In genomic region chr15:85414495-85414894, GRCh38 we compare ENCODE assay signal across 8 cellular contexts. TPM values are rescaled to one million over a fixed set of nuclear protein-coding genes. Genes with fewer than 3 reads are reported as not detected.
DNase-seq lines count a peak whose midpoint lies in the region; ATAC-seq and TF ChIP-seq lines count a peak whose summit lies in the region.

No MANE protein-coding gene starts in this region.

- peak; percentile 38 for TF ChIP-seq CTCF in LNCaP clone FGC (IDR thresholded peaks at IDR 0.05; ENCODE audit: control insufficient read depth, extremely low read depth, insufficient read depth)
- TF ChIP-seq CTCF in natural killer cell (IDR thresholded peaks at IDR 0.05): peak; percentile 30
- no peak for TF ChIP-seq CTCF in WTC11 (IDR thresholded peaks at IDR 0.05)

- CTCF ChIA-PET in WTC11 (lab: Charles Lee): interaction anchor here (1.0 to 1.2 kb wide), 3 partner anchors 14 to 118 kb away, joined by 3 to 4 read pairs (median 3); no protein-coding TSS in a partner anchor

- H3K27ac Mint-ChIP-seq in natural killer cell: peak overlapping the region; percentile 76 to 95
- H3K27ac Mint-ChIP-seq in WTC11: no peak overlapping the region

- no peaks in the 10 kb centered on the region for H3K27me3 Mint-ChIP-seq in natural killer cell (ENCODE audit: low read depth in 2 of 2)
- no peaks in the 10 kb centered on the region for H3K27me3 Mint-ChIP-seq in WTC11 (ENCODE audit: low read depth)

- peaks cover 36% of the 10 kb centered on the region in 2 donors for H3K4me1 Mint-ChIP-seq in natural killer cell
- peaks cover 30% of the 10 kb centered on the region for H3K4me1 Mint-ChIP-seq in WTC11

- H3K4me3 ChIP-seq in LNCaP clone FGC (ENCODE audit: low read depth, low read length): no peak overlapping the region

- peak; percentile 40 for DNase-seq in DMS53 (lab: John Stamatoyannopoulos, UW)
- DNase-seq in LNCaP clone FGC (ENCODE audit: low read depth): peak; percentile 63
- DNase-seq in central memory CD4-positive, alpha-beta T cell: peak; percentile 17
- no peak for DNase-seq in natural killer cell
- no peak for DNase-seq in WTC11 (ENCODE audit: low spot score)
- DNase-seq in activated CD4-positive, CD25-positive, alpha-beta regulatory T cell (lab: John Stamatoyannopoulos, UW): no peak
- DNase-seq in anterior cingulate cortex (lab: John Stamatoyannopoulos, UW): no peak

- no peak for ATAC-seq in natural killer cell
- ATAC-seq in WTC11: no peak
- no peak for ATAC-seq in HG02678 (IDR thresholded peaks at IDR 0.05; ENCODE audit: unreplicated experiment)

- H3K9me3 Mint-ChIP-seq in natural killer cell (no peaks in the 10 kb centered on the region), WTC11 (peaks cover 4% of the 10 kb centered on the region; the same call in 1 of the 2 replicates)

- intact Hi-C loops in natural killer cell (cut with micrococcal nuclease): loop anchor here (1.0 kb wide), 2 partner anchors 83 to 118 kb away; no protein-coding TSS in a partner anchor

- H3K4me3 Mint-ChIP-seq in natural killer cell (no peak overlapping the region), WTC11 (no peak overlapping the region)

- POLR2A ChIA-PET in WTC11 (lab: Charles Lee): no interaction called here

- H3K36me3 Mint-ChIP-seq in natural killer cell (no peaks in the 10 kb centered on the region), WTC11 (no peaks in the 10 kb centered on the region)

TF ChIP-seq in WTC11, 78 proteins besides CTCF, POLR2A, EP300 and RAD21:
- TF ChIP-seq KAT7 (CRISPR knock-in tag; IDR thresholded peaks at IDR 0.05; ENCODE audit: borderline replicate concordance) (no peak), ATF1 (CRISPR knock-in tag; IDR thresholded peaks at IDR 0.05) (no peak), FOXK1 (CRISPR knock-in tag; IDR thresholded peaks at IDR 0.05) (no peak), IRF2 (CRISPR knock-in tag; IDR thresholded peaks at IDR 0.05; ENCODE audit: borderline replicate concordance, low read depth) (no peak), GRHL2 (CRISPR knock-in tag; IDR thresholded peaks at IDR 0.05; ENCODE audit: insufficient replicate concordance, severe bottlenecking) (no peak), ZMAT4 (CRISPR knock-in tag; IDR thresholded peaks at IDR 0.05) (no peak)
- TF ChIP-seq, protein P1, sequence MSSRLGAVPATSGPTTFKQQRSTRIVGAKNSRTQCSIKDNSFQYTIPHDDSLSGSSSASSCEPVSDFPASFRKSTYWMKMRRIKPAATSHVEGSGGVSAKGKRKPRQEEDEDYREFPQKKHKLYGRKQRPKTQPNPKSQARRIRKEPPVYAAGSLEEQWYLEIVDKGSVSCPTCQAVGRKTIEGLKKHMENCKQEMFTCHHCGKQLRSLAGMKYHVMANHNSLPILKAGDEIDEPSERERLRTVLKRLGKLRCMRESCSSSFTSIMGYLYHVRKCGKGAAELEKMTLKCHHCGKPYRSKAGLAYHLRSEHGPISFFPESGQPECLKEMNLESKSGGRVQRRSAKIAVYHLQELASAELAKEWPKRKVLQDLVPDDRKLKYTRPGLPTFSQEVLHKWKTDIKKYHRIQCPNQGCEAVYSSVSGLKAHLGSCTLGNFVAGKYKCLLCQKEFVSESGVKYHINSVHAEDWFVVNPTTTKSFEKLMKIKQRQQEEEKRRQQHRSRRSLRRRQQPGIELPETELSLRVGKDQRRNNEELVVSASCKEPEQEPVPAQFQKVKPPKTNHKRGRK (CRISPR knock-in tag; IDR thresholded peaks at IDR 0.05; ENCODE audit: borderline replicate concordance): no peak
- TF ChIP-seq, protein P2, sequence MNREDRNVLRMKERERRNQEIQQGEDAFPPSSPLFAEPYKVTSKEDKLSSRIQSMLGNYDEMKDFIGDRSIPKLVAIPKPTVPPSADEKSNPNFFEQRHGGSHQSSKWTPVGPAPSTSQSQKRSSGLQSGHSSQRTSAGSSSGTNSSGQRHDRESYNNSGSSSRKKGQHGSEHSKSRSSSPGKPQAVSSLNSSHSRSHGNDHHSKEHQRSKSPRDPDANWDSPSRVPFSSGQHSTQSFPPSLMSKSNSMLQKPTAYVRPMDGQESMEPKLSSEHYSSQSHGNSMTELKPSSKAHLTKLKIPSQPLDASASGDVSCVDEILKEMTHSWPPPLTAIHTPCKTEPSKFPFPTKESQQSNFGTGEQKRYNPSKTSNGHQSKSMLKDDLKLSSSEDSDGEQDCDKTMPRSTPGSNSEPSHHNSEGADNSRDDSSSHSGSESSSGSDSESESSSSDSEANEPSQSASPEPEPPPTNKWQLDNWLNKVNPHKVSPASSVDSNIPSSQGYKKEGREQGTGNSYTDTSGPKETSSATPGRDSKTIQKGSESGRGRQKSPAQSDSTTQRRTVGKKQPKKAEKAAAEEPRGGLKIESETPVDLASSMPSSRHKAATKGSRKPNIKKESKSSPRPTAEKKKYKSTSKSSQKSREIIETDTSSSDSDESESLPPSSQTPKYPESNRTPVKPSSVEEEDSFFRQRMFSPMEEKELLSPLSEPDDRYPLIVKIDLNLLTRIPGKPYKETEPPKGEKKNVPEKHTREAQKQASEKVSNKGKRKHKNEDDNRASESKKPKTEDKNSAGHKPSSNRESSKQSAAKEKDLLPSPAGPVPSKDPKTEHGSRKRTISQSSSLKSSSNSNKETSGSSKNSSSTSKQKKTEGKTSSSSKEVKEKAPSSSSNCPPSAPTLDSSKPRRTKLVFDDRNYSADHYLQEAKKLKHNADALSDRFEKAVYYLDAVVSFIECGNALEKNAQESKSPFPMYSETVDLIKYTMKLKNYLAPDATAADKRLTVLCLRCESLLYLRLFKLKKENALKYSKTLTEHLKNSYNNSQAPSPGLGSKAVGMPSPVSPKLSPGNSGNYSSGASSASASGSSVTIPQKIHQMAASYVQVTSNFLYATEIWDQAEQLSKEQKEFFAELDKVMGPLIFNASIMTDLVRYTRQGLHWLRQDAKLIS (CRISPR knock-in tag; IDR thresholded peaks at IDR 0.05; ENCODE audit: borderline replicate concordance): no peak
- TF ChIP-seq, protein P3, sequence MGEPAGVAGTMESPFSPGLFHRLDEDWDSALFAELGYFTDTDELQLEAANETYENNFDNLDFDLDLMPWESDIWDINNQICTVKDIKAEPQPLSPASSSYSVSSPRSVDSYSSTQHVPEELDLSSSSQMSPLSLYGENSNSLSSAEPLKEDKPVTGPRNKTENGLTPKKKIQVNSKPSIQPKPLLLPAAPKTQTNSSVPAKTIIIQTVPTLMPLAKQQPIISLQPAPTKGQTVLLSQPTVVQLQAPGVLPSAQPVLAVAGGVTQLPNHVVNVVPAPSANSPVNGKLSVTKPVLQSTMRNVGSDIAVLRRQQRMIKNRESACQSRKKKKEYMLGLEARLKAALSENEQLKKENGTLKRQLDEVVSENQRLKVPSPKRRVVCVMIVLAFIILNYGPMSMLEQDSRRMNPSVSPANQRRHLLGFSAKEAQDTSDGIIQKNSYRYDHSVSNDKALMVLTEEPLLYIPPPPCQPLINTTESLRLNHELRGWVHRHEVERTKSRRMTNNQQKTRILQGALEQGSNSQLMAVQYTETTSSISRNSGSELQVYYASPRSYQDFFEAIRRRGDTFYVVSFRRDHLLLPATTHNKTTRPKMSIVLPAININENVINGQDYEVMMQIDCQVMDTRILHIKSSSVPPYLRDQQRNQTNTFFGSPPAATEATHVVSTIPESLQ (CRISPR knock-in tag; IDR thresholded peaks at IDR 0.05): no peak
TF ChIP-seq in WTC11: peak in this region for 0.

RNA-seq across cellular contexts. Expression of gene AKAP13, which starts 34.1 kb away (rescaled TPM):
- 100 to 1,000 TPM; 573 to 661 (median 647) TPM for total RNA-seq in natural killer cell
- total RNA-seq in WTC11 (2021): 48.3 to 50.3 TPM (median 48.9 TPM) in 3 replicates

Comparison
In these comparisons a context has a peak if more than half of its experiments do, and no peak if none do; other contexts are left out.
1. DNase-seq: peak in DMS53 (single experiment), LNCaP clone FGC (single experiment) and central memory CD4-positive, alpha-beta T cell (single experiment); none in natural killer cell (single experiment), WTC11 (single experiment), activated CD4-positive, CD25-positive, alpha-beta regulatory T cell (0 of 4) and anterior cingulate cortex (0 of 58).
2. RNA of gene AKAP13, which starts 34.1 kb away (total RNA-seq): 573 to 661 TPM in natural killer cell; 48.3 to 50.3 TPM in WTC11; every median in the first group is over 10 times any median in the second.